Comparison of ENCODE assay signal across 28 cellular contexts in genomic region chr3:59150039-59150438, GRCh38.
DNase-seq lines count a peak whose midpoint lies in the region; ATAC-seq and TF ChIP-seq lines count a peak whose summit lies in the region.
"Had no signal": no experiment of that assay in that cellular context is flagged by ENCODE, and none has a peak within 500 bp of the region (broad histone marks: within the 10 kb centered on the region; RNA-seq: fewer than 3 reads in every experiment).

No MANE protein-coding gene starts in this region.

- no peaks in the 10 kb centered on the region for H3K4me1 Mint-ChIP-seq in MCF 10A (ENCODE audit: insufficient read depth, unreplicated experiment)
- H3K4me1 Mint-ChIP-seq: activated CD4-positive, alpha-beta T cell treated with anti-CD3 and anti-CD28 coated beads, Interleukin-2, amount 10 ng/mL, durations not matched to agents 7 days and 5 days; activated naive CD4-positive, alpha-beta T cell treated with anti-CD3 and anti-CD28 coated beads, Interleukin-2, amount 50 U/mL, for 24 hours; B cell had no signal

- 89% methylated on average over 3 of the region's 3 CpGs for WGBS in mammary epithelial cell (ENCODE audit: low coverage, missing lambda C conversion rate)

- H3K9me3 ChIP-seq in mammary epithelial cell (replicated peaks; ENCODE audit: insufficient read depth, low read length) (no peaks in the 10 kb centered on the region), PC-3 (ENCODE audit: low read length) (no peaks in the 10 kb centered on the region)
- H3K9me3 ChIP-seq: SK-N-SH had no signal

- H3K4me1 ChIP-seq in mammary epithelial cell (ENCODE audit: insufficient read depth, low read length) (no peaks in the 10 kb centered on the region), PC-3 (ENCODE audit: insufficient read depth, low read length) (no peaks in the 10 kb centered on the region)

- POLR2A ChIA-PET in MCF 10A (lab: Yijun Ruan, JAX) (no interaction called here), PC-3 (lab: Charles Lee; ENCODE audit: unreplicated experiment) (no interaction called here)

- DNase-seq in MCF 10A (ENCODE audit: unreplicated experiment) (peak; percentile 29), mammary epithelial cell (no peak), PC-3 (no peak), iPS DF 19.7 (ENCODE audit: low read depth, low spot score) (peak; percentile 12), AG08395 (ENCODE audit: low spot score) (no peak)
- DNase-seq in activated CD4-positive, CD25-positive, alpha-beta regulatory T cell treated with anti-CD3 and anti-CD28 coated beads, Interleukin-2, amount 50 U/mL, for 72 hours: no peak
- DNase-seq: activated CD4-positive, alpha-beta T cell treated with anti-CD3 and anti-CD28 coated beads, Interleukin-2, amount 10 ng/mL, durations not matched to agents 7 days and 5 days; anterior cingulate cortex; cortex of kidney; DMS53; GF-D8; GM23248; mesenchymal stem cell; NCI-H146; NCI-H2171 treated with DMSO at 0.1 percent for 48 hours; NCI-H524 treated with DMSO at 0.1 percent for 48 hours; SK-N-SH had no signal

- no peak overlapping the region for H3K9ac ChIP-seq in mammary epithelial cell (ENCODE audit: insufficient read depth, low read length)
- H3K9ac ChIP-seq in PC-3 (ENCODE audit: low read length): no peak overlapping the region
- H3K9ac ChIP-seq: GM23248, SK-N-SH had no signal

- ATAC-seq in PC-3 (no peak), HG02884 (IDR thresholded peaks at IDR 0.05; ENCODE audit: unreplicated experiment) (no peak), HG03039 (IDR thresholded peaks at IDR 0.05; ENCODE audit: unreplicated experiment) (no peak)

- H3K27me3 ChIP-seq in mammary epithelial cell (ENCODE audit: insufficient read depth, low read length) (no peaks in the 10 kb centered on the region), PC-3 (ENCODE audit: low read length) (no peaks in the 10 kb centered on the region)
- H3K27me3 ChIP-seq: cardiac muscle cell had no signal

- no peak overlapping the region for H3K4me3 Mint-ChIP-seq in MCF 10A (ENCODE audit: unreplicated experiment)
- H3K4me3 Mint-ChIP-seq: activated CD4-positive, alpha-beta T cell treated with anti-CD3 and anti-CD28 coated beads, Interleukin-2, amount 10 ng/mL, durations not matched to agents 7 days and 5 days; activated naive CD4-positive, alpha-beta T cell treated with anti-CD3 and anti-CD28 coated beads, Interleukin-2, amount 50 U/mL, for 24 hours; activated T-helper 1 cell treated with anti-CD3 and anti-CD28 coated beads, Interleukin-12 subunit alpha, Interleukin-12 subunit beta, Interleukin-2, Interleukin-4 antibody, amounts not matched to agents 30 ng/mL and 10 ng/mL and 1 ng/mL, durations not matched to agents 14 hours and 24 hours and 36 hours; B cell; T-helper 2 cell treated with Interferon-gamma antibody and Interleukin-4, amounts not matched to agents 5 μg/mL and 100 μg/mL, for 36 hours; type B pancreatic cell had no signal

- H3K79me2 ChIP-seq in mammary epithelial cell (ENCODE audit: insufficient read depth, low read length): no peaks in the 10 kb centered on the region
- no peaks in the 10 kb centered on the region for H3K79me2 ChIP-seq in PC-3 (ENCODE audit: low read length)

- dilution Hi-C loops in mammary epithelial cell (cut with HindIII; ENCODE audit: low sequenced_read_pairs): no loop called here

- H2AFZ ChIP-seq in mammary epithelial cell (ENCODE audit: low read depth, low read length) (no peak overlapping the region), PC-3 (ENCODE audit: low read length) (peak overlapping the region; percentile 0; the same call in 1 of the 2 replicates)
- H2AFZ ChIP-seq: GM23248 had no signal

- no peaks in the 10 kb centered on the region for H3K36me3 Mint-ChIP-seq in MCF 10A (ENCODE audit: insufficient read depth, unreplicated experiment)
- H3K36me3 Mint-ChIP-seq: activated naive CD4-positive, alpha-beta T cell treated with anti-CD3 and anti-CD28 coated beads, Interleukin-2, amount 50 U/mL, for 24 hours had no signal

- no peak overlapping the region for H3K27ac Mint-ChIP-seq in MCF 10A (ENCODE audit: low read depth, unreplicated experiment)
- H3K27ac Mint-ChIP-seq: activated CD4-positive, alpha-beta T cell treated with anti-CD3 and anti-CD28 coated beads, Interleukin-2, amount 10 ng/mL, durations not matched to agents 7 days and 5 days; activated naive CD4-positive, alpha-beta T cell treated with anti-CD3 and anti-CD28 coated beads, Interleukin-2, amount 50 U/mL, for 24 hours; activated T-helper 1 cell treated with anti-CD3 and anti-CD28 coated beads, Interleukin-12 subunit alpha, Interleukin-12 subunit beta, Interleukin-2, Interleukin-4 antibody, amounts not matched to agents 30 ng/mL and 10 ng/mL and 1 ng/mL, durations not matched to agents 14 hours and 24 hours and 36 hours; B cell; T-helper 2 cell treated with Interferon-gamma antibody and Interleukin-4, amounts not matched to agents 5 μg/mL and 100 μg/mL, for 36 hours; type B pancreatic cell had no signal

- H3K27ac ChIP-seq in mammary epithelial cell (ENCODE audit: insufficient read depth, low read depth, low read length) (no peak overlapping the region), PC-3 (ENCODE audit: low read length) (no peak overlapping the region)
- H3K27ac ChIP-seq: cardiac muscle cell, GM23248, HL-60, RWPE1, VCaP had no signal

- H3K9me2 ChIP-seq in PC-3 (replicated peaks; ENCODE audit: low read length): no peaks in the 10 kb centered on the region
- H3K9me2 ChIP-seq: SK-N-SH had no signal

- intact Hi-C loops in MCF 10A (cut with micrococcal nuclease): no loop called here
- intact Hi-C loops in mammary epithelial cell (cut with micrococcal nuclease): no loop called here
- intact Hi-C loops in PC-3 (cut with micrococcal nuclease): no loop called here

- TF ChIP-seq CTCF in MCF 10A (IDR thresholded peaks at IDR 0.05; ENCODE audit: unreplicated experiment) (no peak), mammary epithelial cell (conservative IDR thresholded peaks at IDR 0.05 in 1 of 2, IDR thresholded peaks at IDR 0.05 in 1 of 2; ENCODE audit: extremely low read depth in 1 of 2, insufficient read depth in 1 of 2, low read depth in 1 of 2, low read length in 2 of 2) (no peak), PC-3 (conservative IDR thresholded peaks at IDR 0.05; ENCODE audit: low read depth, low read length) (no peak)

- H3K27me3 Mint-ChIP-seq in MCF 10A (ENCODE audit: insufficient read depth, unreplicated experiment): no peaks in the 10 kb centered on the region
- H3K27me3 Mint-ChIP-seq: type B pancreatic cell had no signal

- no peaks in the 10 kb centered on the region for H3F3A ChIP-seq in PC-3 (ENCODE audit: low read length, unreplicated experiment)

- no peaks in the 10 kb centered on the region for H4K20me1 ChIP-seq in mammary epithelial cell (ENCODE audit: insufficient read depth, low read length)
- no peaks in the 10 kb centered on the region for H4K20me1 ChIP-seq in PC-3 (ENCODE audit: low read length)

- no TSS peak for BruUV-seq in MCF 10A (replicated peaks; lab: Mats Ljungman, UMichigan)
- no TSS peak for BruUV-seq in mammary epithelial cell (replicated peaks; lab: Mats Ljungman, UMichigan)
- no TSS peak for BruUV-seq in PC-3 (replicated peaks; lab: Mats Ljungman, UMichigan)

- H3K36me3 ChIP-seq in mammary epithelial cell (ENCODE audit: insufficient read depth, low read length): no peaks in the 10 kb centered on the region
- no peaks in the 10 kb centered on the region for H3K36me3 ChIP-seq in PC-3 (ENCODE audit: low read depth, low read length)
- H3K36me3 ChIP-seq: cardiac muscle cell had no signal

- H3K4me3 ChIP-seq in mammary epithelial cell (replicated peaks in 1 of 3; ENCODE audit: insufficient read depth in 1 of 3, low read depth in 2 of 3, low read length in 3 of 3) (no peak overlapping the region), PC-3 (ENCODE audit: low read length) (no peak overlapping the region)
- H3K4me3 ChIP-seq: cardiac muscle cell, GM23248 had no signal

- H3K4me2 ChIP-seq in mammary epithelial cell (ENCODE audit: insufficient read depth, low read depth, low read length) (no peak overlapping the region), PC-3 (ENCODE audit: low read length) (no peak overlapping the region)
- H3K4me2 ChIP-seq: SK-N-SH had no signal

- CTCF ChIA-PET in MCF 10A (lab: Yijun Ruan, JAX): interaction anchor here (0.6 kb wide), 1 partner anchor 164 kb away, joined by 3 read pairs; no protein-coding TSS in a partner anchor
- CTCF ChIA-PET in mammary epithelial cell (lab: Charles Lee; ENCODE audit: low non-redundant PET): no interaction called here
- CTCF ChIA-PET in PC-3 (lab: Charles Lee): no interaction called here

- peaks cover 16% of the 10 kb centered on the region for H3K9me3 Mint-ChIP-seq in MCF 10A (ENCODE audit: unreplicated experiment)
- H3K9me3 Mint-ChIP-seq: T-helper 2 cell treated with Interferon-gamma antibody and Interleukin-4, amounts not matched to agents 5 μg/mL and 100 μg/mL, for 36 hours; type B pancreatic cell had no signal

- in situ Hi-C loops in mammary epithelial cell (cut with MboI; ENCODE audit: low sequenced_read_pairs in 2 of 2): no loop called here

Comparison
In these comparisons a context has a peak if more than half of its experiments do, and no peak if none do; other contexts are left out.
1. DNase-seq: peak in MCF 10A (single experiment) and iPS DF 19.7 (single experiment); none in mammary epithelial cell (single experiment), PC-3 (single experiment), activated CD4-positive, CD25-positive, alpha-beta regulatory T cell treated with anti-CD3 and anti-CD28 coated beads, Interleukin-2, amount 50 U/mL, for 72 hours (single experiment) and AG08395 (single experiment).